In the genomic region with DNA sequence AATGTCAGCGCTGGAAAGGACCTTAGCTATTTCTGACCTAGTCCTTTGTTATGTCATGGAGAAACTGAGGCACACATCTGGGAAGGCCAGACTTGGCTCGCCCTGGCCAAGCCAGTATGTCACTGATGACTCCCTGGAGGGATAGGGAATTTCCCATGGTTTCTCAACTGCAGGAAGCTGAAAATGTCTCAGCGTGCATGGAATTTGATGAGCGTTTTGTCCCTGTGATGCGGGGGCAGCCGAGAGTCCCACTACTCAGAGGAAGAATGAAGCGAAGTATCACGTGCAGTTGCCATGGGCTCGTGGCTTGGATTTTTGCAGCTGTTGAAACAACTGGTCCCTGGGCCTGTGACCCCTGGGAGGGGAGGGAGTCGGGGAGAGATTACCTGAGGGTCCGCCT, we compare ENCODE assay signal across 15 cellular contexts. TPM values are rescaled to one million over a fixed set of nuclear protein-coding genes. Genes with fewer than 3 reads are reported as not detected.
DNase-seq lines count a peak whose midpoint lies in the region; ATAC-seq and TF ChIP-seq lines count a peak whose summit lies in the region.
"Had no signal": no experiment of that assay in that cellular context is flagged by ENCODE, and none has a peak within 500 bp of the region (broad histone marks: within the 10 kb centered on the region; RNA-seq: fewer than 3 reads in every experiment).

No MANE protein-coding gene starts in this region.

- H3K9me3 ChIP-seq in ovary: no peaks in the 10 kb centered on the region
- H3K9me3 ChIP-seq in stomach: no peaks in the 10 kb centered on the region
- H3K9me3 ChIP-seq: ascending aorta had no signal

- H3K27me3 Mint-ChIP-seq in activated naive CD8-positive, alpha-beta T cell treated with anti-CD3 and anti-CD28 coated beads, Interleukin-2, amount 50 U/mL, for 24 hours: no peaks in the 10 kb centered on the region
- H3K27me3 Mint-ChIP-seq: CD4-positive, CD25-positive, alpha-beta regulatory T cell had no signal

- no peaks in the 10 kb centered on the region for H3K9me3 Mint-ChIP-seq in activated naive CD8-positive, alpha-beta T cell treated with anti-CD3 and anti-CD28 coated beads, Interleukin-2, amount 50 U/mL, for 24 hours
- H3K9me3 Mint-ChIP-seq: activated CD4-positive, alpha-beta T cell treated with anti-CD3 and anti-CD28 coated beads, Interleukin-2, amount 10 ng/mL, durations not matched to agents 24 days and 14 days; activated T-cell treated with anti-CD3 and anti-CD28 coated beads, Interleukin-2, amount 50 U/mL, for 72 hours had no signal

- peak; percentile 51 for DNase-seq in AG04449 (ENCODE audit: low read depth, low spot score)
- peak; percentile 45 for DNase-seq in HK-2 (ENCODE audit: unreplicated experiment)
- DNase-seq in cardiac fibroblast (ENCODE audit: low read depth in 2 of 2): peak; percentile 50 to 95
- peak; percentile 76 for DNase-seq in myocyte (ENCODE audit: low read depth)
- no peak for DNase-seq in ovary
- DNase-seq in stomach: no peak
- DNase-seq in activated naive CD8-positive, alpha-beta T cell treated with anti-CD3 and anti-CD28 coated beads, Interleukin-2, amount 50 U/mL, for 24 hours: no peak
- DNase-seq: activated CD4-positive, alpha-beta T cell treated with anti-CD3 and anti-CD28 coated beads, Interleukin-2, amount 10 ng/mL, durations not matched to agents 24 days and 14 days; activated T-cell treated with anti-CD3 and anti-CD28 coated beads, Interleukin-2, amount 50 U/mL, for 72 hours; CD4-positive, CD25-positive, alpha-beta regulatory T cell; GF-D8; NCI-H1105 treated with DMSO at 0.1 percent for 48 hours; NCI-H446 had no signal

- peaks cover 4% of the 10 kb centered on the region for H3K4me1 Mint-ChIP-seq in activated naive CD8-positive, alpha-beta T cell treated with anti-CD3 and anti-CD28 coated beads, Interleukin-2, amount 50 U/mL, for 24 hours
- H3K4me1 Mint-ChIP-seq: activated CD4-positive, alpha-beta T cell treated with anti-CD3 and anti-CD28 coated beads, Interleukin-2, amount 10 ng/mL, durations not matched to agents 24 days and 14 days; CD4-positive, CD25-positive, alpha-beta regulatory T cell had no signal

- no peak for ATAC-seq in activated naive CD8-positive, alpha-beta T cell treated with anti-CD3 and anti-CD28 coated beads, Interleukin-2, amount 50 U/mL, for 24 hours
- ATAC-seq in HG03520 (IDR thresholded peaks at IDR 0.05; ENCODE audit: unreplicated experiment): no peak
- ATAC-seq: activated T-cell treated with anti-CD3 and anti-CD28 coated beads, Interleukin-2, amount 50 U/mL, for 72 hours had no signal

- H3K4me3 Mint-ChIP-seq in activated naive CD8-positive, alpha-beta T cell treated with anti-CD3 and anti-CD28 coated beads, Interleukin-2, amount 50 U/mL, for 24 hours: no peak overlapping the region
- H3K4me3 Mint-ChIP-seq: activated CD4-positive, alpha-beta T cell treated with anti-CD3 and anti-CD28 coated beads, Interleukin-2, amount 10 ng/mL, durations not matched to agents 24 days and 14 days; activated T-cell treated with anti-CD3 and anti-CD28 coated beads, Interleukin-2, amount 50 U/mL, for 72 hours; CD4-positive, CD25-positive, alpha-beta regulatory T cell had no signal

- H3K27ac Mint-ChIP-seq in activated naive CD8-positive, alpha-beta T cell treated with anti-CD3 and anti-CD28 coated beads, Interleukin-2, amount 50 U/mL, for 24 hours: no peak overlapping the region
- H3K27ac Mint-ChIP-seq: activated CD4-positive, alpha-beta T cell treated with anti-CD3 and anti-CD28 coated beads, Interleukin-2, amount 10 ng/mL, durations not matched to agents 24 days and 14 days; activated T-cell treated with anti-CD3 and anti-CD28 coated beads, Interleukin-2, amount 50 U/mL, for 72 hours; CD4-positive, CD25-positive, alpha-beta regulatory T cell had no signal

- TF ChIP-seq CTCF in AG04449 (IDR thresholded peaks at IDR 0.05; ENCODE audit: insufficient read depth, low read length, missing control alignments) (no peak), cardiac fibroblast (IDR thresholded peaks at IDR 0.05; ENCODE audit: low read depth, low read length) (no peak), ovary (IDR thresholded peaks at IDR 0.05) (no peak), stomach (IDR thresholded peaks at IDR 0.05) (no peak)

- H3K27ac ChIP-seq in ovary: no peak overlapping the region
- no peak overlapping the region for H3K27ac ChIP-seq in stomach
- H3K27ac ChIP-seq: ascending aorta had no signal

- 72 to 86% (median 84%) methylated on average over 11 of the region's 11 CpGs for WGBS in ovary, 3 donors
- WGBS in stomach, 5 donors: 67 to 87% (median 78%) methylated on average over 10 to 11 of the region's 11 CpGs

- no peaks in the 10 kb centered on the region for H3K36me3 ChIP-seq in ovary
- peaks cover 0 to 59% (median 35%) of the 10 kb centered on the region in 4 donors for H3K36me3 ChIP-seq in stomach

- intact Hi-C loops in ovary (cut with DNase I): no loop called here
- intact Hi-C loops in stomach (cut with DNase I; ENCODE audit: low total_unique reads): no loop called here

- H3K27me3 ChIP-seq in ovary: no peaks in the 10 kb centered on the region
- no peaks in the 10 kb centered on the region for H3K27me3 ChIP-seq in stomach
- H3K27me3 ChIP-seq: ascending aorta had no signal

- H3K36me3 Mint-ChIP-seq in activated naive CD8-positive, alpha-beta T cell treated with anti-CD3 and anti-CD28 coated beads, Interleukin-2, amount 50 U/mL, for 24 hours (ENCODE audit: low read depth): no peaks in the 10 kb centered on the region
- H3K36me3 Mint-ChIP-seq: CD4-positive, CD25-positive, alpha-beta regulatory T cell had no signal

- CTCF ChIA-PET in AG04449 (lab: Yijun Ruan, JAX): interaction anchor here (1.5 kb wide), 1 partner anchor 128 kb away, joined by 4 read pairs; no protein-coding TSS in a partner anchor

- POLR2A ChIA-PET in AG04449 (lab: Yijun Ruan, JAX): interaction anchor here (0.8 kb wide), 1 partner anchor 45 kb away, joined by 3 read pairs; no protein-coding TSS in a partner anchor

- no peak overlapping the region for H3K4me3 ChIP-seq in AG04449 (ENCODE audit: low read depth, low read length)
- no peak overlapping the region for H3K4me3 ChIP-seq in cardiac fibroblast (replicated peaks in 1 of 2; ENCODE audit: low read depth in 2 of 2, low read length in 2 of 2)
- no peak overlapping the region for H3K4me3 ChIP-seq in ovary
- H3K4me3 ChIP-seq in stomach: no peak overlapping the region
- H3K4me3 ChIP-seq: ascending aorta had no signal

- no peak for TF ChIP-seq POLR2A in ovary (IDR thresholded peaks at IDR 0.05)
- TF ChIP-seq POLR2A in stomach (IDR thresholded peaks at IDR 0.05): no peak

- TF ChIP-seq EP300 in ovary (IDR thresholded peaks at IDR 0.05) (no peak), stomach (IDR thresholded peaks at IDR 0.05) (no peak)

- H3K4me1 ChIP-seq in ovary (ENCODE audit: insufficient read depth): no peaks in the 10 kb centered on the region
- H3K4me1 ChIP-seq in stomach: no peaks in the 10 kb centered on the region
- H3K4me1 ChIP-seq: ascending aorta had no signal

RNA-seq across cellular contexts. Expression of a gene that starts 44.8 kb away (rescaled TPM):
- total RNA-seq in myocyte (14.5 and 22.7 TPM in 2 replicates), ovary (10 to 100 TPM; 16.4 to 51.5 (median 40.0) TPM), stomach (100 to 1,000 TPM in 1 of 5 donors, 10 to 100 TPM in 4; 20.7 to 485 (median 24.5) TPM)
- polyA plus RNA-seq in myocyte (2012): 13.4 TPM
- polyA plus RNA-seq in ovary (10 to 100 TPM in 1 of 2 donors, 1 to 10 TPM in 1; 5.1 to 28.9 TPM), stomach (10 to 100 TPM in 2 of 3 donors, 1 to 10 TPM in 1; 4.5 to 24.1 (median 10.5) TPM)

Comparison
In these comparisons a context has a peak if more than half of its experiments do, and no peak if none do; other contexts are left out.
1. DNase-seq: peak in AG04449 (single experiment), HK-2 (single experiment), cardiac fibroblast (2 of 2) and myocyte (single experiment); none in ovary (0 of 5), stomach (single experiment) and activated naive CD8-positive, alpha-beta T cell treated with anti-CD3 and anti-CD28 coated beads, Interleukin-2, amount 50 U/mL, for 24 hours (single experiment).